ENCODE assay signal across 1 cellular context in the genomic region with DNA sequence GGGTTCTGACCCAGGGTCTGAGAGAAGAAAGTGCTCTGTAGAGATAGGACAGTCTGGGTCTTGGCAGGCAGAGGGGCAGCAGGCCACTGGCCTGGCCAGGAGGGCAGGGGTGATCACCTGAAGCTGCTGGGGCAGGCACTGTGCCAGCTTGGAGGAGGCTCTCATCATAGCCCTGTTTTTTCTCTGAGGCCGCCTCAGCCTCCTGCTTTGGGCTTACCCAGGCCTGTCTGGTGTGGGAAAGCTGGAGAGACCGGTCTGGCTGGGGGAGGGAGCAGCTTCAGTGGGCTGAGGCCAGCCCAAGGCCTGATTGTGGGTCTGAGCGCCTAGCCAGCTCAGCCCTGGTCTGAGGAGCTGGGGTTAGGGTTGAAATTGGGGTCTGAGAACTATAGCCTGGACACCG.
A peak's percentile ranks its signal among the peaks of the same experiment; 100 is the strongest.
TF ChIP-seq lines count a peak whose summit lies in the region.

No MANE protein-coding gene starts in this region.

TF ChIP-seq in HepG2, 621 proteins besides CTCF, POLR2A, EP300 and RAD21:
- no peak for TF ChIP-seq AKNA (CRISPR knock-in tag; IDR thresholded peaks at IDR 0.05; ENCODE audit: borderline replicate concordance)
- no peak for TF ChIP-seq SMARCE1 (IDR thresholded peaks at IDR 0.05; ENCODE audit: borderline replicate concordance)
- no peak for TF ChIP-seq CBX5 (CRISPR knock-in tag; IDR thresholded peaks at IDR 0.05; ENCODE audit: borderline replicate concordance)
- TF ChIP-seq, protein P1, sequence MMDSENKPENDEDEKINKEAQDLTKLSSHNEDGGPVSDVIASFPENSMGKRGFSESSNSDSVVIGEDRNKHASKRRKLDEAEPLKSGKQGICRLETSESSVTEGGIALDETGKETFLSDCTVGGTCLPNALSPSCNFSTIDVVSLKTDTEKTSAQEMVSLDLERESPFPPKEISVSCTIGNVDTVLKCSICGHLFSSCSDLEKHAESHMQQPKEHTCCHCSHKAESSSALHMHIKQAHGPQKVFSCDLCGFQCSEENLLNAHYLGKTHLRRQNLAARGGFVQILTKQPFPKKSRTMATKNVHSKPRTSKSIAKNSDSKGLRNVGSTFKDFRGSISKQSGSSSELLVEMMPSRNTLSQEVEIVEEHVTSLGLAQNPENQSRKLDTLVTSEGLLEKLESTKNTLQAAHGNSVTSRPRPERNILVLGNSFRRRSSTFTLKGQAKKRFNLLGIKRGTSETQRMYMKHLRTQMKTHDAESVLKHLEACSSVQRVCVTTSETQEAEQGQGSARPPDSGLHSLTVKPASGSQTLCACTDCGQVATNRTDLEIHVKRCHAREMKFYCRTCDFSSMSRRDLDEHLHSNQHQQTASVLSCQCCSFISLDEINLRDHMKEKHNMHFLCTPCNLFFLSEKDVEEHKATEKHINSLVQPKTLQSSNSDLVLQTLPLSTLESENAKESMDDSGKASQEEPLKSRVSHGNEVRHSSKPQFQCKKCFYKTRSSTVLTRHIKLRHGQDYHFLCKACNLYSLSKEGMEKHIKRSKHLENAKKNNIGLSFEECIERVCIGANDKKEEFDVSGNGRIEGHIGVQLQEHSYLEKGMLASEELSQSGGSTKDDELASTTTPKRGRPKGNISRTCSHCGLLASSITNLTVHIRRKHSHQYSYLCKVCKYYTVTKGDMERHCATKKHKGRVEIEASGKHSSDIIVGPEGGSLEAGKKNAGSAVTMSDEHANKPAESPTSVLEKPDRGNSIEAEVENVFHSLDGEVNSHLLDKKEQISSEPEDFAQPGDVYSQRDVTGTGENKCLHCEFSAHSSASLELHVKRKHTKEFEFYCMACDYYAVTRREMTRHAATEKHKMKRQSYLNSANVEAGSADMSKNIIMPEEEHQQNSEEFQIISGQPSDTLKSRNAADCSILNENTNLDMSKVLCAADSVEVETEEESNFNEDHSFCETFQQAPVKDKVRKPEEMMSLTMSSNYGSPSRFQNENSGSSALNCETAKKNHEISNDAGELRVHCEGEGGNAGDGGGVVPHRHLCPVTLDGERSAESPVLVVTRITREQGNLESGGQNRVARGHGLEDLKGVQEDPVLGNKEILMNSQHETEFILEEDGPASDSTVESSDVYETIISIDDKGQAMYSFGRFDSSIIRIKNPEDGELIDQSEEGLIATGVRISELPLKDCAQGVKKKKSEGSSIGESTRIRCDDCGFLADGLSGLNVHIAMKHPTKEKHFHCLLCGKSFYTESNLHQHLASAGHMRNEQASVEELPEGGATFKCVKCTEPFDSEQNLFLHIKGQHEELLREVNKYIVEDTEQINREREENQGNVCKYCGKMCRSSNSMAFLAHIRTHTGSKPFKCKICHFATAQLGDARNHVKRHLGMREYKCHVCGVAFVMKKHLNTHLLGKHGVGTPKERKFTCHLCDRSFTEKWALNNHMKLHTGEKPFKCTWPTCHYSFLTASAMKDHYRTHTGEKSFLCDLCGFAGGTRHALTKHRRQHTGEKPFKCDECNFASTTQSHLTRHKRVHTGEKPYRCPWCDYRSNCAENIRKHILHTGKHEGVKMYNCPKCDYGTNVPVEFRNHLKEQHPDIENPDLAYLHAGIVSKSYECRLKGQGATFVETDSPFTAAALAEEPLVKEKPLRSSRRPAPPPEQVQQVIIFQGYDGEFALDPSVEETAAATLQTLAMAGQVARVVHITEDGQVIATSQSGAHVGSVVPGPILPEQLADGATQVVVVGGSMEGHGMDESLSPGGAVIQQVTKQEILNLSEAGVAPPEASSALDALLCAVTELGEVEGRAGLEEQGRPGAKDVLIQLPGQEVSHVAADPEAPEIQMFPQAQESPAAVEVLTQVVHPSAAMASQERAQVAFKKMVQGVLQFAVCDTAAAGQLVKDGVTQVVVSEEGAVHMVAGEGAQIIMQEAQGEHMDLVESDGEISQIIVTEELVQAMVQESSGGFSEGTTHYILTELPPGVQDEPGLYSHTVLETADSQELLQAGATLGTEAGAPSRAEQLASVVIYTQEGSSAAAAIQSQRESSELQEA (CRISPR knock-in tag; IDR thresholded peaks at IDR 0.05; ENCODE audit: not compliant biosample characterization): no peak
- TF ChIP-seq, protein P2, sequence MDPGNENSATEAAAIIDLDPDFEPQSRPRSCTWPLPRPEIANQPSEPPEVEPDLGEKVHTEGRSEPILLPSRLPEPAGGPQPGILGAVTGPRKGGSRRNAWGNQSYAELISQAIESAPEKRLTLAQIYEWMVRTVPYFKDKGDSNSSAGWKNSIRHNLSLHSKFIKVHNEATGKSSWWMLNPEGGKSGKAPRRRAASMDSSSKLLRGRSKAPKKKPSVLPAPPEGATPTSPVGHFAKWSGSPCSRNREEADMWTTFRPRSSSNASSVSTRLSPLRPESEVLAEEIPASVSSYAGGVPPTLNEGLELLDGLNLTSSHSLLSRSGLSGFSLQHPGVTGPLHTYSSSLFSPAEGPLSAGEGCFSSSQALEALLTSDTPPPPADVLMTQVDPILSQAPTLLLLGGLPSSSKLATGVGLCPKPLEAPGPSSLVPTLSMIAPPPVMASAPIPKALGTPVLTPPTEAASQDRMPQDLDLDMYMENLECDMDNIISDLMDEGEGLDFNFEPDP (CRISPR knock-in tag; conservative IDR thresholded peaks at IDR 0.05): no peak
- TF ChIP-seq AGO2 (optimal IDR thresholded peaks at IDR 0.05; ENCODE audit: low read depth, low read length): peak; percentile 22
